11 cellular contexts compared by ENCODE assay signal in genomic region chr4:68668537-68669163, GRCh38. TPM values are rescaled to one million over a fixed set of nuclear protein-coding genes. Genes with fewer than 3 reads are reported as not detected.
"Had no signal": no experiment of that assay in that cellular context is flagged by ENCODE, and none has a peak within 500 bp of the region (broad histone marks: within the 10 kb centered on the region; RNA-seq: fewer than 3 reads in every experiment).

No MANE protein-coding gene starts in this region.

RNA-seq across cellular contexts. Expression of gene UGT2B15, which starts 1.8 kb away (rescaled TPM):
- total RNA-seq: chondrocyte; dorsolateral prefrontal cortex; esophagus muscularis mucosa; fibroblast of villous mesenchyme; heart right ventricle; left cardiac atrium; lung microvascular endothelial cell; naive thymus-derived CD4-positive, alpha-beta T cell; subcutaneous adipose tissue; tibial nerve; upper lobe of right lung had no signal
- polyA plus RNA-seq: heart right ventricle; naive thymus-derived CD4-positive, alpha-beta T cell had no signal
